ENCODE assay signal across 1 cellular context in genomic region chr6:166415833-166416347, GRCh38.
TF ChIP-seq lines count a peak whose summit lies in the region.

No MANE protein-coding gene starts in this region.

TF ChIP-seq in HepG2, 621 proteins besides CTCF, POLR2A, EP300 and RAD21 (continued from another document):
- TF ChIP-seq ZNF276 (CRISPR knock-in tag; IDR thresholded peaks at IDR 0.05; ENCODE audit: low read depth) (no peak), ZNF784 (CRISPR knock-in tag; IDR thresholded peaks at IDR 0.05; ENCODE audit: borderline replicate concordance) (no peak), NBN (conservative IDR thresholded peaks at IDR 0.05) (no peak), HDAC1 (CRISPR knock-in tag; IDR thresholded peaks at IDR 0.05) (no peak), CREB1 (IDR thresholded peaks at IDR 0.05) (peak; percentile 5; the same call in 1 of the 2 replicates), CREB1 (CRISPR knock-in tag; IDR thresholded peaks at IDR 0.05) (no peak), RBFOX2 (IDR thresholded peaks at IDR 0.05; ENCODE audit: low read depth, low read length) (no peak), ZNF678 (CRISPR knock-in tag; IDR thresholded peaks at IDR 0.05) (no peak), RARG (CRISPR knock-in tag; IDR thresholded peaks at IDR 0.05; ENCODE audit: low read depth) (no peak), FOXA1 (IDR thresholded peaks at IDR 0.05) (0 out of 2 replicates have a peak, but pooled peaks have one; percentile 4), FOXA1 (CRISPR knock-in tag; IDR thresholded peaks at IDR 0.05) (no peak)
TF ChIP-seq in HepG2: peak in this region for 2.
